ENCODE assay signal across 28 cellular contexts in the genomic region with DNA sequence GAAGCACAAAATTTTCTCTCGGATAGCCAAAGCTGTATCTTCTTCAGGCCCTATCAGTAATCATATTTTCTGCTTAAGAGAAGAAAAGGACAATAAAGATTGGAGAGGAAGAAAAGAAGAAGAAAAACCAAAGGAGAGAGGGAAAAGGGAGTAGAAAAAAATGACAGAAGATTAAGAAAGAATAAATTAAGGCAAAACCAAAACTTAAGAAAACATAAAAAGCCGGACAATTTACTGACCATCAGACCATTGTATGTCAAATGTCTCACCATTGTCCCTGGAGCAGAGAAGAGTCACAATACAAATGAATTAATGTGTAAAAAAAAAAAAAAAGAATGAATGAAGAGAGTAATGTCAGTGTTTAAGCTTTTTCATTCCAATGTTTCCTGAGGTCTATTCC.
"Had no signal": no experiment of that assay in that cellular context is flagged by ENCODE, and none has a peak within 500 bp of the region (broad histone marks: within the 10 kb centered on the region; RNA-seq: fewer than 3 reads in every experiment).

No MANE protein-coding gene starts in this region.

- ATAC-seq: effector memory CD8-positive, alpha-beta T cell; esophagus mucosa; foreskin keratinocyte; gastrocnemius medialis; gastroesophageal sphincter; heart left ventricle; heart right ventricle had no signal

- H3K9me3 ChIP-seq: colonic mucosa, esophagus muscularis mucosa, esophagus squamous epithelium had no signal

- FAIRE-seq: colon, endometrium, endothelial cell of umbilical vein, frontal cortex had no signal

- H3K27ac ChIP-seq: colonic mucosa, coronary artery, dorsolateral prefrontal cortex, epithelial cell of prostate, esophagus muscularis mucosa, esophagus squamous epithelium, foreskin keratinocyte, gastrocnemius medialis, gastroesophageal sphincter, heart left ventricle, heart right ventricle had no signal

- DNase-seq: colonic mucosa; cortex of kidney; dermis blood vessel endothelial cell; dorsolateral prefrontal cortex; effector CD4-positive, alpha-beta T cell; effector CD8-positive, alpha-beta T cell; effector memory CD4-positive, alpha-beta T cell; effector memory CD8-positive, alpha-beta T cell; endodermal cell; erythroblast; esophagus squamous epithelium; foreskin fibroblast; foreskin keratinocyte; foreskin melanocyte; gastrocnemius medialis; glutamatergic neuron; head of caudate nucleus; heart left ventricle; heart right ventricle had no signal

- H3K36me3 ChIP-seq: colonic mucosa, esophagus muscularis mucosa, esophagus squamous epithelium, gastrocnemius medialis, gastroesophageal sphincter, heart left ventricle, heart right ventricle had no signal

- H3K4me3 ChIP-seq: colonic mucosa, coronary artery, dorsolateral prefrontal cortex, esophagus muscularis mucosa, esophagus squamous epithelium, gastrocnemius medialis, gastroesophageal sphincter, heart left ventricle, heart right ventricle had no signal

- H3K4me1 ChIP-seq: colonic mucosa, esophagus muscularis mucosa, esophagus squamous epithelium, foreskin keratinocyte, gastrocnemius medialis, gastroesophageal sphincter, heart left ventricle, heart right ventricle had no signal

- H3K27me3 ChIP-seq: colonic mucosa, dorsolateral prefrontal cortex, esophagus muscularis mucosa, esophagus squamous epithelium, foreskin keratinocyte, gastrocnemius medialis, gastroesophageal sphincter, heart left ventricle, heart right ventricle had no signal
